8 cellular contexts compared by ENCODE assay signal in the genomic region with DNA sequence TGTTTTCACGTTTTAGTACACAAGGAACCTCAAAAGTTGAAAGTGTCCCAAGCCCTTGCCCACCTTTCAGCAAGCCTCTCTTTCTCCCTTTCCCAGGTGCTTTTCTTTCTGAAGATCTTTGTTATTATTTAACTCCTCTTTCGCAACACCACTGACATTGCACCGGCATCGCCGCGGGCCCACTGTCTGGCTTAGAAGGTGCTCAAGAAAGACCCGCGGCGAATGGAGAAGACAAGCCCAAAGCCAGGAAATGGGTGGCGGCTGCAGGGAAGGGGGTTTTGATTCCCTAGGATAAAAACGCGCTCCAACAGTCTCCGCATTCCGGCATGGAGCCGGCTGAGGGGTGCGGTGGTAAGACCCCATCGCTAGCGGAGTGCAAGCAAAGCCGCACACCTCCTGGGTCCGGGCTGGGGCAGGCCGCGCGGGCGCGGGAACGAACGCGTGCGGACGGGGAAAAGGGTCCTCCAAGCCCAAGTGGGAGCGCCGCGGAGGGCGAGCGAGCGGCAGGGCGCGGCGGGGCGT. TPM values are rescaled to one million over a fixed set of nuclear protein-coding genes. Genes with fewer than 3 reads are reported as not detected.
DNase-seq lines count a peak whose midpoint lies in the region; ATAC-seq and TF ChIP-seq lines count a peak whose summit lies in the region.

No MANE protein-coding gene starts in this region.

- H3K36me3 ChIP-seq in SJSA1 (peaks cover 3% of the 10 kb centered on the region; the same call in 1 of the 2 replicates), esophagus muscularis mucosa (no peaks in the 10 kb centered on the region), parathyroid adenoma (ENCODE audit: control insufficient read depth, insufficient read depth, low read length) (no peaks in the 10 kb centered on the region)

- H3K79me2 ChIP-seq in parathyroid adenoma = no peaks in the 10 kb centered on the region

- CTCF ChIA-PET in Calu3 (lab: Charles Lee) = no interaction called here

- intact Hi-C loops in Calu3 (cut with micrococcal nuclease; ENCODE audit: unreplicated experiment) (no loop called here), esophagus muscularis mucosa (cut with DNase I) (loop anchor here (5.0 kb wide), 1 partner anchor 129 kb away; a partner anchor contains a TSS)

- peaks cover 16% of the 10 kb centered on the region for H3K4me1 Mint-ChIP-seq in Calu3 (ENCODE audit: low read depth, unreplicated experiment)

- peak overlapping the region; percentile 77 for H3K4me3 ChIP-seq in SJSA1
- peak overlapping the region; percentile 69 to 87 (median 78) for H3K4me3 ChIP-seq in esophagus muscularis mucosa
- H3K4me3 ChIP-seq in parathyroid adenoma (ENCODE audit: low read depth, low read length) = peak overlapping the region; percentile 49

- no peaks in the 10 kb centered on the region for H3K9me3 Mint-ChIP-seq in Calu3 (ENCODE audit: low read depth, unreplicated experiment)

- peaks cover 5% of the 10 kb centered on the region; the same call in 1 of the 2 replicates for H3K9me3 ChIP-seq in SJSA1 (replicated peaks)
- H3K9me3 ChIP-seq in esophagus muscularis mucosa = peaks cover 0 to 12% (median 9%) of the 10 kb centered on the region in 4 donors
- no peaks in the 10 kb centered on the region for H3K9me3 ChIP-seq in parathyroid adenoma (ENCODE audit: control insufficient read depth, low read length)

- H3K27me3 ChIP-seq in SJSA1 (replicated peaks) (no peaks in the 10 kb centered on the region), esophagus muscularis mucosa (no peaks in the 10 kb centered on the region), parathyroid adenoma (ENCODE audit: control insufficient read depth, insufficient read depth, low read length) (no peaks in the 10 kb centered on the region)

- H3K9ac ChIP-seq in parathyroid adenoma = no peak overlapping the region

- peak overlapping the region; percentile 65 for H2AFZ ChIP-seq in parathyroid adenoma

- H3K4me1 ChIP-seq in SJSA1 (replicated peaks) (peaks cover 21% of the 10 kb centered on the region), esophagus muscularis mucosa (peaks cover 8 to 20% (median 20%) of the 10 kb centered on the region in 4 donors), parathyroid adenoma (peaks cover 23% of the 10 kb centered on the region)

- TF ChIP-seq EP300 in esophagus muscularis mucosa (IDR thresholded peaks at IDR 0.05) = no peak

- peaks cover 16% of the 10 kb centered on the region for H3K36me3 Mint-ChIP-seq in Calu3 (ENCODE audit: insufficient read depth, unreplicated experiment)

- WGBS in esophagus muscularis mucosa = 10% methylated on average over 16 of the region's 40 CpGs

- no peak for TF ChIP-seq CTCF in Calu3 (IDR thresholded peaks at IDR 0.05; ENCODE audit: unreplicated experiment)
- no peak for TF ChIP-seq CTCF in esophagus muscularis mucosa (IDR thresholded peaks at IDR 0.05)
- TF ChIP-seq CTCF in parathyroid adenoma (IDR thresholded peaks at IDR 0.05) = no peak

- H3K4me3 Mint-ChIP-seq in Calu3 (ENCODE audit: low read depth, unreplicated experiment) = peak overlapping the region; percentile 92

- no peak overlapping the region for H3K27ac Mint-ChIP-seq in Calu3 (ENCODE audit: unreplicated experiment)

- no peak for TF ChIP-seq POLR2A in esophagus muscularis mucosa (IDR thresholded peaks at IDR 0.05; ENCODE audit: low read depth)

- no peaks in the 10 kb centered on the region for H3K27me3 Mint-ChIP-seq in Calu3 (ENCODE audit: unreplicated experiment)

- peak overlapping the region; percentile 70 for H3K27ac ChIP-seq in SJSA1
- H3K27ac ChIP-seq in esophagus muscularis mucosa (replicated peaks in 1 of 4) = peak overlapping the region; percentile 76 to 85 (median 80)
- H3K27ac ChIP-seq in parathyroid adenoma = no peak overlapping the region

- no TSS peak for BruUV-seq in Calu3 (replicated peaks; lab: Mats Ljungman, UMichigan)

- H3K4me2 ChIP-seq in parathyroid adenoma (ENCODE audit: low read length) = peak overlapping the region; percentile 95

- ATAC-seq in GM18858 (IDR thresholded peaks at IDR 0.05; ENCODE audit: unreplicated experiment) = no peak

- DNase-seq in Calu3 (peak; percentile 38), SJSA1 (ENCODE audit: low read depth in 1 of 2, low spot score in 2 of 2) (peak in 1 of 2 experiments; percentile 45), esophagus muscularis mucosa (ENCODE audit: extremely low spot score) (no peak), COLO668 (lab: John Stamatoyannopoulos, UW; ENCODE audit: unreplicated experiment) (no peak), nucleus accumbens (lab: John Stamatoyannopoulos, UW) (no peak), NCI-H1930 (lab: John Stamatoyannopoulos, UW) (no peak)

RNA-seq across cellular contexts. Expression of a gene that starts 0.4 kb away (rescaled TPM):
- total RNA-seq in Calu3 (2022) = 7.8 and 10.3 TPM in 2 replicates
- 26.6 and 33.2 TPM in 2 replicates for total RNA-seq in SJSA1 (2014; rRNA removed; shearing (Covaris generic))
- total RNA-seq in esophagus muscularis mucosa = 10 to 100 TPM in 3 of 4 donors, 1 to 10 TPM in 1; 10.0 to 23.8 (median 16.6) TPM
